ENCODE assay signal across 25 cellular contexts in genomic region chr1:74766579-74766978, GRCh38.
"Had no signal": no experiment of that assay in that cellular context is flagged by ENCODE, and none has a peak within 500 bp of the region (broad histone marks: within the 10 kb centered on the region; RNA-seq: fewer than 3 reads in every experiment).

No MANE protein-coding gene starts in this region.

- H3K9me3 Mint-ChIP-seq: activated CD4-positive, alpha-beta memory T cell treated with anti-CD3 and anti-CD28 coated beads, Interleukin-2, amount 10 ng/mL, durations not matched to agents 7 days and 5 days; activated CD4-positive, alpha-beta T cell treated with anti-CD3 and anti-CD28 coated beads, Interleukin-2, amount 10 ng/mL, durations not matched to agents 7 days and 5 days; activated naive CD4-positive, alpha-beta T cell treated with anti-CD3 and anti-CD28 coated beads, Interleukin-2, amount 10 ng/mL, durations not matched to agents 7 days and 5 days; activated naive CD8-positive, alpha-beta T cell treated with anti-CD3 and anti-CD28 coated beads, Interleukin-2, amount 10 ng/mL, durations not matched to agents 7 days and 5 days; activated T-cell treated with anti-CD3 and anti-CD28 coated beads, Interleukin-2, amount 50 U/mL, for 24 hours; nephron; WTC11 had no signal

- H3K4me3 Mint-ChIP-seq: activated CD4-positive, alpha-beta memory T cell treated with anti-CD3 and anti-CD28 coated beads, Interleukin-2, amount 10 ng/mL, durations not matched to agents 7 days and 5 days; activated CD4-positive, alpha-beta T cell treated with anti-CD3 and anti-CD28 coated beads, Interleukin-2, amount 10 ng/mL, durations not matched to agents 7 days and 5 days; activated naive CD4-positive, alpha-beta T cell treated with anti-CD3 and anti-CD28 coated beads, Interleukin-2, amount 10 ng/mL, durations not matched to agents 7 days and 5 days; activated naive CD8-positive, alpha-beta T cell treated with anti-CD3 and anti-CD28 coated beads, Interleukin-2, amount 10 ng/mL, durations not matched to agents 7 days and 5 days; activated T-cell treated with anti-CD3 and anti-CD28 coated beads, Interleukin-2, amount 50 U/mL, for 24 hours; nephron; T-helper 17 cell; WTC11 had no signal

- H3K27me3 ChIP-seq: ascending aorta, brain microvascular endothelial cell, spleen, tibial nerve had no signal

- FAIRE-seq: frontal cortex, islet of Langerhans had no signal

- H3K27me3 Mint-ChIP-seq: activated CD4-positive, alpha-beta memory T cell treated with anti-CD3 and anti-CD28 coated beads, Interleukin-2, amount 10 ng/mL, durations not matched to agents 7 days and 5 days; activated CD4-positive, alpha-beta T cell treated with anti-CD3 and anti-CD28 coated beads, Interleukin-2, amount 10 ng/mL, durations not matched to agents 7 days and 5 days; activated naive CD4-positive, alpha-beta T cell treated with anti-CD3 and anti-CD28 coated beads, Interleukin-2, amount 10 ng/mL, durations not matched to agents 7 days and 5 days; activated naive CD8-positive, alpha-beta T cell treated with anti-CD3 and anti-CD28 coated beads, Interleukin-2, amount 10 ng/mL, durations not matched to agents 7 days and 5 days; activated T-cell treated with anti-CD3 and anti-CD28 coated beads, Interleukin-2, amount 50 U/mL, for 24 hours; T-helper 17 cell had no signal

- H3K4me3 ChIP-seq: ascending aorta, psoas muscle, spleen, tibial nerve had no signal

- ATAC-seq: left ventricle myocardium superior, psoas muscle, right cardiac atrium, T-helper 17 cell had no signal

- H3K9me3 ChIP-seq: ascending aorta, psoas muscle, spleen, tibial nerve had no signal

- H3K4me1 ChIP-seq: ascending aorta, psoas muscle, spleen, tibial nerve had no signal

- DNase-seq: activated CD4-positive, alpha-beta memory T cell treated with anti-CD3 and anti-CD28 coated beads, Interleukin-2, amount 10 ng/mL, durations not matched to agents 7 days and 5 days; activated CD4-positive, alpha-beta T cell treated with anti-CD3 and anti-CD28 coated beads for 1 hour; activated CD4-positive, alpha-beta T cell treated with anti-CD3 and anti-CD28 coated beads, Interleukin-2, amount 10 ng/mL, durations not matched to agents 7 days and 5 days; activated CD8-positive, alpha-beta memory T cell treated with anti-CD3 and anti-CD28 coated beads, Interleukin-2, amount 50 U/mL, for 48 hours; activated gamma-delta T cell; activated naive CD4-positive, alpha-beta T cell treated with anti-CD3 and anti-CD28 coated beads, Interleukin-2, amount 10 ng/mL, durations not matched to agents 7 days and 5 days; activated naive CD8-positive, alpha-beta T cell treated with anti-CD3 and anti-CD28 coated beads, Interleukin-2, amount 10 ng/mL, durations not matched to agents 7 days and 5 days; activated T-cell treated with anti-CD3 and anti-CD28 coated beads, Interleukin-2, amount 50 U/mL, for 24 hours; brain microvascular endothelial cell; central memory CD4-positive, alpha-beta T cell; dermis blood vessel endothelial cell; effector CD4-positive, alpha-beta T cell; left ventricle myocardium superior; psoas muscle; right cardiac atrium; spleen; stimulated activated naive CD4-positive, alpha-beta T cell; T-helper 17 cell; T1000 had no signal

- H3K27ac Mint-ChIP-seq: activated CD4-positive, alpha-beta memory T cell treated with anti-CD3 and anti-CD28 coated beads, Interleukin-2, amount 10 ng/mL, durations not matched to agents 7 days and 5 days; activated CD4-positive, alpha-beta T cell treated with anti-CD3 and anti-CD28 coated beads, Interleukin-2, amount 10 ng/mL, durations not matched to agents 7 days and 5 days; activated naive CD4-positive, alpha-beta T cell treated with anti-CD3 and anti-CD28 coated beads, Interleukin-2, amount 10 ng/mL, durations not matched to agents 7 days and 5 days; activated naive CD8-positive, alpha-beta T cell treated with anti-CD3 and anti-CD28 coated beads, Interleukin-2, amount 10 ng/mL, durations not matched to agents 7 days and 5 days; activated T-cell treated with anti-CD3 and anti-CD28 coated beads, Interleukin-2, amount 50 U/mL, for 24 hours; nephron; T-helper 17 cell; WTC11 had no signal

- H3K27ac ChIP-seq: ascending aorta, brain microvascular endothelial cell, psoas muscle, spleen, tibial nerve had no signal

- H3K4me1 Mint-ChIP-seq: nephron, WTC11 had no signal
